In the genomic region with DNA sequence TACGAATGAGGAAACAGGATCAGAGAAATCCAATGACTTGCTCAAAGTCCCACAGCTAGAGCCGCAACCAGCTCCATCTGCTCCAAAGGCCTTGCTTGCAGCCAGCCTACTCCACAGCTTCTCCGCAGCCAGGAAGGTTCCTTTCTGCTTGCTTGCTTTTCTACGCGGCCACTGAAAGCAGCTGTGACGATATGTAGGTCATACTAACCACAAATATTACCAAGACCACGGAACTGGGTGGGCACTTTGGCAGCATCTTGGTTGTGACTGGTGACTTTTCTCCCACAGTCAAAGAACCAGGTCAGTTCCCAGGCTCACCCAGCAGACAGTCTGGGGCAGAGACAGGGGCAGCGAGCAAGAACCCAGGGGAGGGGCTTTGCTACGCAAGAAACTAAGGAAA, we compare ENCODE assay signal across 8 cellular contexts.
A peak's percentile ranks its signal among the peaks of the same experiment; 100 is the strongest.
DNase-seq lines count a peak whose midpoint lies in the region; ATAC-seq and TF ChIP-seq lines count a peak whose summit lies in the region.

No MANE protein-coding gene starts in this region.

- no peak overlapping the region for H3K9ac ChIP-seq in Karpas-422 (ENCODE audit: low read length)

- H4K20me1 ChIP-seq in Karpas-422 (ENCODE audit: insufficient read depth, low read depth, low read length), result peaks cover 47% of the 10 kb centered on the region

- peaks cover 0 to 1% (median 0%) of the 10 kb centered on the region in 11 donors for H3K9me3 Mint-ChIP-seq in naive thymus-derived CD4-positive, alpha-beta T cell
- no peaks in the 10 kb centered on the region for H3K9me3 Mint-ChIP-seq in osteocyte (ENCODE audit: unreplicated experiment)

- POLR2A ChIA-PET in naive thymus-derived CD4-positive, alpha-beta T cell (lab: Charles Lee), result interaction anchor here (0.6 to 6.9 kb wide), 3 partner anchors 9 to 61 kb away, joined by 3 to 55 read pairs (median 11); no protein-coding TSS in a partner anchor

- CTCF ChIA-PET in naive thymus-derived CD4-positive, alpha-beta T cell (lab: Charles Lee), result interaction anchor here (1.2 to 1.3 kb wide), 2 partner anchors 11 to 129 kb away, joined by 5 to 6 read pairs; no protein-coding TSS in a partner anchor

- H3K4me3 Mint-ChIP-seq in naive thymus-derived CD4-positive, alpha-beta T cell, result peak overlapping the region in 7 of 10 donors; percentile 4 to 52 (median 28)
- no peak overlapping the region for H3K4me3 Mint-ChIP-seq in osteocyte (ENCODE audit: unreplicated experiment)

- H2AFZ ChIP-seq in Karpas-422 (ENCODE audit: low read length), result no peak overlapping the region

- H3K27me3 Mint-ChIP-seq in naive thymus-derived CD4-positive, alpha-beta T cell, result no peaks in the 10 kb centered on the region
- H3K27me3 Mint-ChIP-seq in osteocyte (ENCODE audit: unreplicated experiment), result no peaks in the 10 kb centered on the region

- H3K4me1 ChIP-seq in naive thymus-derived CD4-positive, alpha-beta T cell (ENCODE audit: control insufficient read depth in 2 of 2, insufficient read depth in 2 of 2, low read length in 2 of 2), result peaks cover 45 to 84% of the 10 kb centered on the region in 2 donors
- no peaks in the 10 kb centered on the region for H3K4me1 ChIP-seq in Karpas-422 (ENCODE audit: low read length)

- no peak for TF ChIP-seq CTCF in brain microvascular endothelial cell (IDR thresholded peaks at IDR 0.05; ENCODE audit: low read depth, low read length, missing control alignments)
- TF ChIP-seq CTCF in osteocyte (IDR thresholded peaks at IDR 0.05), result no peak

- no peaks in the 10 kb centered on the region for H3K9me2 ChIP-seq in Karpas-422 (replicated peaks; ENCODE audit: insufficient read depth, low read length)

- in situ Hi-C loops in brain microvascular endothelial cell (cut with HindIII; ENCODE audit: low pct_ligation_motif_present, low sequenced_read_pairs), result no loop called here

- H3K27me3 ChIP-seq in brain microvascular endothelial cell (replicated peaks) (no peaks in the 10 kb centered on the region), Karpas-422 (ENCODE audit: low read length) (no peaks in the 10 kb centered on the region)
- no peaks in the 10 kb centered on the region for H3K27me3 ChIP-seq in naive thymus-derived CD4-positive, alpha-beta T cell (ENCODE audit: control insufficient read depth in 2 of 2, insufficient read depth in 2 of 2, low read length in 2 of 2)

- H3K27ac ChIP-seq in brain microvascular endothelial cell (no peak overlapping the region), Karpas-422 (ENCODE audit: low read length) (no peak overlapping the region)
- H3K27ac ChIP-seq in naive thymus-derived CD4-positive, alpha-beta T cell (ENCODE audit: low read depth, low read length), result no peak overlapping the region

- peak; percentile 66 for ATAC-seq in naive thymus-derived CD4-positive, alpha-beta T cell

- H3K4me2 ChIP-seq in Karpas-422 (ENCODE audit: low read depth, low read length, poor library complexity, severe bottlenecking), result no peak overlapping the region

- H3K79me2 ChIP-seq in Karpas-422 (ENCODE audit: low read length), result peaks cover 94% of the 10 kb centered on the region

- H3K36me3 Mint-ChIP-seq in naive thymus-derived CD4-positive, alpha-beta T cell, result peaks cover 0 to 14% (median 5%) of the 10 kb centered on the region in 5 donors
- H3K36me3 Mint-ChIP-seq in osteocyte (ENCODE audit: unreplicated experiment), result peaks cover 3% of the 10 kb centered on the region

- peaks cover 47 to 84% (median 72%) of the 10 kb centered on the region in 7 donors for H3K4me1 Mint-ChIP-seq in naive thymus-derived CD4-positive, alpha-beta T cell
- peaks cover 2% of the 10 kb centered on the region for H3K4me1 Mint-ChIP-seq in osteocyte (ENCODE audit: unreplicated experiment)

- no peak overlapping the region; the same call in 1 of the 2 replicates for H3K4me3 ChIP-seq in Jurkat, Clone E6-1 (ENCODE audit: low read length)
- H3K4me3 ChIP-seq in brain microvascular endothelial cell (ENCODE audit: low read depth, low read length), result no peak overlapping the region
- H3K4me3 ChIP-seq in naive thymus-derived CD4-positive, alpha-beta T cell (ENCODE audit: low read length), result peak overlapping the region; percentile 29
- no peak overlapping the region for H3K4me3 ChIP-seq in Karpas-422 (ENCODE audit: low read length)

- H3K36me3 ChIP-seq in brain microvascular endothelial cell (replicated peaks) (no peaks in the 10 kb centered on the region), Karpas-422 (ENCODE audit: insufficient read depth, low read length) (peaks cover 30% of the 10 kb centered on the region; the same call in 1 of the 2 replicates)
- peaks cover 0 to 8% (median 0%) of the 10 kb centered on the region in 3 experiments for H3K36me3 ChIP-seq in naive thymus-derived CD4-positive, alpha-beta T cell (ENCODE audit: control insufficient read depth in 2 of 3, insufficient read depth in 3 of 3, low read length in 3 of 3)

- intact Hi-C loops in naive thymus-derived CD4-positive, alpha-beta T cell (cut with micrococcal nuclease), result loop anchor here in 1 of 2 donors (1.0 kb wide), 1 partner anchor 10 kb away; no protein-coding TSS in a partner anchor

- DNase-seq in AG20443 (ENCODE audit: low spot score) (peak; percentile 74), brain microvascular endothelial cell (peak; percentile 38), superior temporal gyrus (ENCODE audit: extremely low spot score) (no peak), osteocyte (ENCODE audit: extremely low spot score, unreplicated experiment) (no peak), GM03348 (ENCODE audit: low spot score) (no peak), Karpas-422 (no peak)
- peak; percentile 79 for DNase-seq in Jurkat, Clone E6-1 (ENCODE audit: low read depth, low spot score)
- no peak for DNase-seq in naive thymus-derived CD4-positive, alpha-beta T cell

- peak overlapping the region in 7 of 9 donors; percentile 33 to 80 (median 69) for H3K27ac Mint-ChIP-seq in naive thymus-derived CD4-positive, alpha-beta T cell
- H3K27ac Mint-ChIP-seq in osteocyte (ENCODE audit: unreplicated experiment), result no peak overlapping the region

- H3K9me3 ChIP-seq in naive thymus-derived CD4-positive, alpha-beta T cell (ENCODE audit: control insufficient read depth in 2 of 3, low read length in 3 of 3), result no peaks in the 10 kb centered on the region
- H3K9me3 ChIP-seq in Karpas-422 (ENCODE audit: low read length), result no peaks in the 10 kb centered on the region

Comparison
In these comparisons a context has a peak if more than half of its experiments do, and no peak if none do; other contexts are left out.
1. DNase-seq: peak in AG20443 (single experiment), Jurkat, Clone E6-1 (single experiment) and brain microvascular endothelial cell (single experiment); none in naive thymus-derived CD4-positive, alpha-beta T cell (0 of 9), superior temporal gyrus (single experiment), osteocyte (single experiment), GM03348 (single experiment) and Karpas-422 (single experiment).